Comparison of ENCODE assay signal across 1 cellular context in the genomic region with DNA sequence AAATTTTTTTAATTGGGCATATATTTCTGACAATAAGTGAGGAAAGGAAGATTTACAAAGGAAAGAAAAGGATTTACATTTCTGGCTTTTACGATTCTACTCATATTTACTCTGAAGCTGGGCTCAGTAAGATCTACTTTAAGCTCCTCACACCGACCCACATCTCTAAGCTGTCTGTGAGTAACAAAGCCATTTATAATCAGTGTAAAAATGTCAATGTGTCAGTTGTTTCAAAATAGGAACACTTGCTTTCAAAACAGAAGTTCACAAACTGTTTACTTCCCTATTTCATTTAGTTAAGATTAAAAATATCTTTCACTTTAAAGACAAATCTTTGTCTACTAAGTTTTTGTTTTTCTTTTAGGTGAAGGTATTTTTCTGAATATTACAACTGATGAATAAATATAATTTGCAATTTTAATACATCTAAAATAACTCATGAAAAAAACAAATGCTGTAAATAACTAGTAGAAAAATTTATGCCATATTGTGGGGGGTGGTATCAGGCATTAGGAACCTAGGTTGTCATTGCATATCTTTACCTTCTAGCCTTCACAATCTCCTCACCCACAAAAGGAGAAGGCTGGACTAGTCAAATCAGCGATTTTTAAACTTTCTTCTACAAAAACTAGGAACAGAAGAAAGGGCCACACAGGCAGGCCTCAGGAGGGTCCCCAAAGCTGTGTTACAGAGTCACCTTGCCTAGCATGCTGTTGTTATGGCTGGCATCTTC.
TF ChIP-seq lines count a peak whose summit lies in the region.

No MANE protein-coding gene starts in this region.

TF ChIP-seq in SK-N-SH treated with all-trans-retinoic acid at 6 μM for 48 hours, 23 proteins besides CTCF, POLR2A, EP300 and RAD21 (continued from another document):
- TF ChIP-seq, protein P1, sequence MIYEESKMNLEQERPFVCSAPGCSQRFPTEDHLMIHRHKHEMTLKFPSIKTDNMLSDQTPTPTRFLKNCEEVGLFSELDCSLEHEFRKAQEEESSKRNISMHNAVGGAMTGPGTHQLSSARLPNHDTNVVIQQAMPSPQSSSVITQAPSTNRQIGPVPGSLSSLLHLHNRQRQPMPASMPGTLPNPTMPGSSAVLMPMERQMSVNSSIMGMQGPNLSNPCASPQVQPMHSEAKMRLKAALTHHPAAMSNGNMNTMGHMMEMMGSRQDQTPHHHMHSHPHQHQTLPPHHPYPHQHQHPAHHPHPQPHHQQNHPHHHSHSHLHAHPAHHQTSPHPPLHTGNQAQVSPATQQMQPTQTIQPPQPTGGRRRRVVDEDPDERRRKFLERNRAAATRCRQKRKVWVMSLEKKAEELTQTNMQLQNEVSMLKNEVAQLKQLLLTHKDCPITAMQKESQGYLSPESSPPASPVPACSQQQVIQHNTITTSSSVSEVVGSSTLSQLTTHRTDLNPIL (CRISPR knock-in tag; IDR thresholded peaks at IDR 0.05; ENCODE audit: low read depth) = no peak
- TF ChIP-seq CSDC2 (CRISPR knock-in tag; IDR thresholded peaks at IDR 0.05) = no peak
- no peak for TF ChIP-seq TOX (CRISPR knock-in tag; IDR thresholded peaks at IDR 0.05; ENCODE audit: borderline replicate concordance)
